Comparison of ENCODE assay signal across 11 cellular contexts in the genomic region with DNA sequence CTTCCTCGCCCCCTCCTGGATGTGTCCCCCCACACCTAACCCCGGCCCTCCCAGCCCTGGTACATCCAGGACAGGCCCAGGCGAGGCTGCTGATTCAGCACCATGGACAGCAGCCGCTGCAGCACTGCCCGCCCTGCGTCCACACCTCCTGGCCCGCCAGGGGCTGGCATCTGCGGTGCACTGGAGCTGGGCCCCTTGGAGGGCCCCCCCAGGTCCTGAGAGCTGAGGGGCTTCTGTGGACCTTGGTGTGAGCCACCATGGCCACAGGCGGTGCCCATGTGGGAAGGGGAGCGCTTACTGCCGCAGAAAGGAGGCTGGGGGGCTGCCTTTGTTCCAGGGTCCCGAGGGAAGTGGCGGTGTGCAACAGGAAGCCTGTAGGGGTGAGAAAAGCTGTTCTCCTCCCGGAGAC. TPM values are rescaled to one million over a fixed set of nuclear protein-coding genes. Genes with fewer than 3 reads are reported as not detected.
A peak's percentile ranks its signal among the peaks of the same experiment; 100 is the strongest.
DNase-seq lines count a peak whose midpoint lies in the region; ATAC-seq, FAIRE-seq and TF ChIP-seq lines count a peak whose summit lies in the region.
"Had no signal": no experiment of that assay in that cellular context is flagged by ENCODE, and none has a peak within 500 bp of the region (broad histone marks: within the 10 kb centered on the region; RNA-seq: fewer than 3 reads in every experiment).

No MANE protein-coding gene starts in this region.

- TF ChIP-seq CTCF in endothelial cell of umbilical vein (IDR thresholded peaks at IDR 0.05; ENCODE audit: extremely low read depth in 1 of 2, insufficient read depth in 1 of 2, low read depth in 1 of 2, low read length in 2 of 2) (no peak), ovary (IDR thresholded peaks at IDR 0.05) (no peak)

- CTCF ChIA-PET in endothelial cell of umbilical vein (lab: Charles Lee) = no interaction called here

- dilution Hi-C loops in endothelial cell of umbilical vein (cut with MboI; ENCODE audit: extremely low pct_ligation_motif_present, low sequenced_read_pairs) = no loop called here

- H3K4me2 ChIP-seq in endothelial cell of umbilical vein (ENCODE audit: insufficient read depth, low read length) = no peak overlapping the region

- H3K4me3 ChIP-seq in endothelial cell of umbilical vein (replicated peaks in 1 of 3; ENCODE audit: insufficient read depth in 1 of 3, low read depth in 1 of 3, low read length in 3 of 3) (no peak overlapping the region), ovary (no peak overlapping the region)
- H3K4me3 ChIP-seq: lung had no signal

- no peaks in the 10 kb centered on the region for H3K79me2 ChIP-seq in endothelial cell of umbilical vein (ENCODE audit: control insufficient read depth, insufficient read depth, low read length)

- POLR2A ChIA-PET in endothelial cell of umbilical vein (lab: Charles Lee) = no interaction called here

- WGBS in ovary, 3 donors = 47 to 50% (median 48%) methylated on average over 12 to 14 of the region's 14 CpGs

- H3K4me1 ChIP-seq in endothelial cell of umbilical vein (ENCODE audit: control insufficient read depth, extremely low read depth, insufficient read depth, low read length) (no peaks in the 10 kb centered on the region), ovary (ENCODE audit: insufficient read depth) (peaks cover 6% of the 10 kb centered on the region)

- H3K27ac ChIP-seq in endothelial cell of umbilical vein (ENCODE audit: insufficient read depth, low read depth, low read length) = no peak overlapping the region
- H3K27ac ChIP-seq in ovary = no peak overlapping the region
- H3K27ac ChIP-seq: C4-2B had no signal

- H3K9me1 ChIP-seq in endothelial cell of umbilical vein (replicated peaks; ENCODE audit: control insufficient read depth, extremely low read depth, insufficient read depth, low read length) = no peaks in the 10 kb centered on the region

- H3K36me3 Mint-ChIP-seq in activated CD4-positive, alpha-beta T cell treated with anti-CD3 and anti-CD28 coated beads, Interleukin-2, amount 10 ng/mL, durations not matched to agents 24 days and 14 days (ENCODE audit: low read depth) = no peaks in the 10 kb centered on the region

- H3K27me3 ChIP-seq in endothelial cell of umbilical vein (ENCODE audit: control insufficient read depth in 2 of 2, insufficient read depth in 2 of 2, low read length in 2 of 2) (no peaks in the 10 kb centered on the region), ovary (no peaks in the 10 kb centered on the region)

- H3K9ac ChIP-seq in endothelial cell of umbilical vein (replicated peaks; ENCODE audit: extremely low read depth, insufficient read depth, low read length) = no peak overlapping the region

- H4K20me1 ChIP-seq in endothelial cell of umbilical vein (replicated peaks; ENCODE audit: control insufficient read depth, extremely low read depth, insufficient read depth, low read length) = no peaks in the 10 kb centered on the region

- no peak overlapping the region for H3K27ac Mint-ChIP-seq in activated CD4-positive, alpha-beta T cell treated with anti-CD3 and anti-CD28 coated beads, Interleukin-2, amount 10 ng/mL, durations not matched to agents 24 days and 14 days

- H3K36me3 ChIP-seq in endothelial cell of umbilical vein (ENCODE audit: control insufficient read depth in 2 of 2, extremely low read depth in 1 of 2, insufficient read depth in 2 of 2, low read length in 2 of 2) (no peaks in the 10 kb centered on the region), ovary (no peaks in the 10 kb centered on the region)

- no peak overlapping the region for H3K4me3 Mint-ChIP-seq in activated CD4-positive, alpha-beta T cell treated with anti-CD3 and anti-CD28 coated beads, Interleukin-2, amount 10 ng/mL, durations not matched to agents 24 days and 14 days

- H3K27me3 Mint-ChIP-seq in activated CD4-positive, alpha-beta T cell treated with anti-CD3 and anti-CD28 coated beads, Interleukin-2, amount 10 ng/mL, durations not matched to agents 24 days and 14 days = no peaks in the 10 kb centered on the region

- no peak for TF ChIP-seq EP300 in ovary (IDR thresholded peaks at IDR 0.05)

- H3K4me1 Mint-ChIP-seq in activated CD4-positive, alpha-beta T cell treated with anti-CD3 and anti-CD28 coated beads, Interleukin-2, amount 10 ng/mL, durations not matched to agents 24 days and 14 days = no peaks in the 10 kb centered on the region

- H2AFZ ChIP-seq in endothelial cell of umbilical vein (ENCODE audit: low read depth, low read length) = no peak overlapping the region

- intact Hi-C loops in Right ventricle myocardium inferior (cut with DNase I) (no loop called here), cardiac septum (cut with DNase I) (no loop called here), endothelial cell of umbilical vein (cut with micrococcal nuclease) (no loop called here), ovary (cut with DNase I) (loop anchor here in 1 of 4 donors (2.0 kb wide), 1 partner anchor 82 kb away; no protein-coding TSS in a partner anchor)
- intact Hi-C loops in activated CD4-positive, alpha-beta T cell treated with anti-CD3 and anti-CD28 coated beads, Interleukin-2, amount 10 ng/mL, durations not matched to agents 24 days and 14 days (cut with micrococcal nuclease) = no loop called here

- no peak for FAIRE-seq in endothelial cell of umbilical vein (lab: Jason Lieb, UNC)

- no peaks in the 10 kb centered on the region for H3K9me3 Mint-ChIP-seq in activated CD4-positive, alpha-beta T cell treated with anti-CD3 and anti-CD28 coated beads, Interleukin-2, amount 10 ng/mL, durations not matched to agents 24 days and 14 days

- TF ChIP-seq POLR2A in endothelial cell of umbilical vein (IDR thresholded peaks at IDR 0.05; ENCODE audit: low read depth, low read length) (no peak), ovary (IDR thresholded peaks at IDR 0.05) (no peak)

- H3K9me3 ChIP-seq in endothelial cell of umbilical vein (replicated peaks; ENCODE audit: control insufficient read depth, insufficient read depth, low read length) (no peaks in the 10 kb centered on the region), ovary (no peaks in the 10 kb centered on the region)

- DNase-seq in Right ventricle myocardium inferior (ENCODE audit: missing footprints) = no peak
- no peak for DNase-seq in cardiac septum (ENCODE audit: low spot score)
- peak; percentile 87 for DNase-seq in activated CD4-positive, alpha-beta T cell treated with anti-CD3 and anti-CD28 coated beads, Interleukin-2, amount 10 ng/mL, durations not matched to agents 24 days and 14 days
- peak; percentile 20 for DNase-seq in endothelial cell of umbilical vein (ENCODE audit: low read depth, low spot score)
- DNase-seq in ovary = peak; percentile 61 to 79 (median 75)
- DNase-seq in NCI-H748 (lab: John Stamatoyannopoulos, UW; ENCODE audit: unreplicated experiment) = no peak

- ATAC-seq in Right ventricle myocardium inferior (peak; percentile 58), HG03457 (IDR thresholded peaks at IDR 0.05; ENCODE audit: unreplicated experiment) (no peak), HG02642 (IDR thresholded peaks at IDR 0.05; ENCODE audit: poor library complexity, unreplicated experiment) (no peak)

- no TSS peak for BruUV-seq in endothelial cell of umbilical vein (replicated peaks; lab: Mats Ljungman, UMichigan)

RNA-seq across cellular contexts. Expression of gene CACNA1H, which starts 35.9 kb away (rescaled TPM):
- 6.0 TPM for total RNA-seq in Right ventricle myocardium inferior
- 4.7 TPM for total RNA-seq in cardiac septum
- total RNA-seq in activated CD4-positive, alpha-beta T cell treated with anti-CD3 and anti-CD28 coated beads, Interleukin-2, amount 10 ng/mL, durations not matched to agents 24 days and 14 days = 0.05 and 0.07 TPM in 2 replicates
- total RNA-seq in endothelial cell of umbilical vein = not detected in 2 replicates
- 0.03 and 0.05 TPM in 2 replicates for polyA plus RNA-seq in endothelial cell of umbilical vein
- 0.01 and 0.03 TPM in 2 replicates for polyA plus RNA-seq in endothelial cell of umbilical vein (2011; cell fraction: cytosol; rRNA removed)
- 0.08 and 0.31 TPM in 2 replicates for polyA plus RNA-seq in endothelial cell of umbilical vein (2011; cell fraction: nucleus; rRNA removed)
- 0.01 and 0.53 TPM in 2 replicates for polyA plus RNA-seq in endothelial cell of umbilical vein (2012)
- polyA minus RNA-seq in endothelial cell of umbilical vein = not detected in 2 replicates
- not detected for polyA minus RNA-seq in endothelial cell of umbilical vein (2011; cell fraction: cytosol; rRNA and poly(A)+ RNA removed)
- 0.05 TPM in 1 of 2 replicates, not detected in the other for polyA minus RNA-seq in endothelial cell of umbilical vein (2011; cell fraction: nucleus; rRNA and poly(A)+ RNA removed)
- total RNA-seq in ovary = 100 to 1,000 TPM in 5 of 7 donors, 10 to 100 TPM in 2; 36.5 to 217 (median 120) TPM
- 10 to 100 TPM in 1 of 2 donors, 1 to 10 TPM in 1; 7.3 to 80.4 TPM for polyA plus RNA-seq in ovary

RNA-seq across cellular contexts. Expression of gene TPSG1, which starts 36.3 kb away (rescaled TPM):
- 0.30 TPM for total RNA-seq in Right ventricle myocardium inferior
- total RNA-seq in cardiac septum = not detected
- not detected in 2 replicates for total RNA-seq in activated CD4-positive, alpha-beta T cell treated with anti-CD3 and anti-CD28 coated beads, Interleukin-2, amount 10 ng/mL, durations not matched to agents 24 days and 14 days
- total RNA-seq in endothelial cell of umbilical vein = not detected in 2 replicates
- not detected in 2 replicates for polyA plus RNA-seq in endothelial cell of umbilical vein
- polyA plus RNA-seq in endothelial cell of umbilical vein (2011; cell fraction: cytosol; rRNA removed) = not detected in 2 replicates
- not detected in 2 replicates for polyA plus RNA-seq in endothelial cell of umbilical vein (2011; cell fraction: nucleus; rRNA removed)
- polyA plus RNA-seq in endothelial cell of umbilical vein (2012) = not detected in 2 replicates
- polyA minus RNA-seq in endothelial cell of umbilical vein = not detected in 2 replicates
- polyA minus RNA-seq in endothelial cell of umbilical vein (2011; cell fraction: cytosol; rRNA and poly(A)+ RNA removed) = not detected
- not detected in 2 replicates for polyA minus RNA-seq in endothelial cell of umbilical vein (2011; cell fraction: nucleus; rRNA and poly(A)+ RNA removed)
- 1 to 10 TPM in 1 of 7 donors, under 1 TPM in 1, not detected in 5; 0.22 to 1.3 TPM for total RNA-seq in ovary
- polyA plus RNA-seq in ovary = under 1 TPM in 1 of 2 donors, not detected in 1; 0.08 TPM
- total RNA-seq: T-helper 1 cell treated with Interleukin-12 subunit alpha and Interleukin-12 subunit beta and Interleukin-4 antibody, amounts not matched to agents 30 ng/mL and 1 ng/mL, for 36 hours had no signal

RNA-seq across cellular contexts. Expression of gene TPSB2, which starts 41.2 kb away (rescaled TPM):
- total RNA-seq in Right ventricle myocardium inferior = 10.0 TPM
- total RNA-seq in cardiac septum = 5.5 TPM
- not detected in 2 replicates for total RNA-seq in activated CD4-positive, alpha-beta T cell treated with anti-CD3 and anti-CD28 coated beads, Interleukin-2, amount 10 ng/mL, durations not matched to agents 24 days and 14 days
- total RNA-seq in endothelial cell of umbilical vein = not detected in 2 replicates
- polyA plus RNA-seq in endothelial cell of umbilical vein = not detected in 2 replicates
- polyA plus RNA-seq in endothelial cell of umbilical vein (2011; cell fraction: cytosol; rRNA removed) = not detected in 2 replicates
- not detected in 2 replicates for polyA plus RNA-seq in endothelial cell of umbilical vein (2011; cell fraction: nucleus; rRNA removed)
- not detected in 2 replicates for polyA plus RNA-seq in endothelial cell of umbilical vein (2012)
- polyA minus RNA-seq in endothelial cell of umbilical vein = not detected in 2 replicates
- polyA minus RNA-seq in endothelial cell of umbilical vein (2011; cell fraction: cytosol; rRNA and poly(A)+ RNA removed) = not detected
- not detected in 2 replicates for polyA minus RNA-seq in endothelial cell of umbilical vein (2011; cell fraction: nucleus; rRNA and poly(A)+ RNA removed)
- 1 to 10 TPM in 4 of 7 donors, not detected in 3; 1.4 to 7.4 (median 4.4) TPM for total RNA-seq in ovary
- 10 to 100 TPM in 1 of 2 donors, 1 to 10 TPM in 1; 1.0 to 17.3 TPM for polyA plus RNA-seq in ovary
- total RNA-seq: T-helper 1 cell treated with Interleukin-12 subunit alpha and Interleukin-12 subunit beta and Interleukin-4 antibody, amounts not matched to agents 30 ng/mL and 1 ng/mL, for 36 hours had no signal

RNA-seq across cellular contexts. Expression of gene TPSAB1, which starts 51.7 kb away (rescaled TPM):
- total RNA-seq in Right ventricle myocardium inferior (9.4 TPM), cardiac septum (4.1 TPM), endothelial cell of umbilical vein (not detected in 2 replicates), ovary (10 to 100 TPM in 1 of 7 donors, 1 to 10 TPM in 3, under 1 TPM in 1, not detected in 2; 0.83 to 12.5 (median 8.3) TPM)
- not detected in 2 replicates for total RNA-seq in activated CD4-positive, alpha-beta T cell treated with anti-CD3 and anti-CD28 coated beads, Interleukin-2, amount 10 ng/mL, durations not matched to agents 24 days and 14 days
- polyA plus RNA-seq in endothelial cell of umbilical vein (not detected in 2 replicates), ovary (10 to 100 TPM in 1 of 2 donors, 1 to 10 TPM in 1; 3.1 to 16.2 TPM)
- polyA plus RNA-seq in endothelial cell of umbilical vein (2011; cell fraction: cytosol; rRNA removed) = not detected in 2 replicates
- polyA plus RNA-seq in endothelial cell of umbilical vein (2011; cell fraction: nucleus; rRNA removed) = not detected in 2 replicates
- not detected in 2 replicates for polyA plus RNA-seq in endothelial cell of umbilical vein (2012)
- polyA minus RNA-seq in endothelial cell of umbilical vein = not detected in 2 replicates
- not detected for polyA minus RNA-seq in endothelial cell of umbilical vein (2011; cell fraction: cytosol; rRNA and poly(A)+ RNA removed)
- not detected in 2 replicates for polyA minus RNA-seq in endothelial cell of umbilical vein (2011; cell fraction: nucleus; rRNA and poly(A)+ RNA removed)
- total RNA-seq: T-helper 1 cell treated with Interleukin-12 subunit alpha and Interleukin-12 subunit beta and Interleukin-4 antibody, amounts not matched to agents 30 ng/mL and 1 ng/mL, for 36 hours had no signal

Comparison
In these comparisons a context has a peak if more than half of its experiments do, and no peak if none do; other contexts are left out.
1. DNase-seq: peak in activated CD4-positive, alpha-beta T cell treated with anti-CD3 and anti-CD28 coated beads, Interleukin-2, amount 10 ng/mL, durations not matched to agents 24 days and 14 days (single experiment), endothelial cell of umbilical vein (single experiment) and ovary (5 of 5); none in Right ventricle myocardium inferior (single experiment), cardiac septum (single experiment) and NCI-H748 (single experiment).